ENCODE assay signal across 8 cellular contexts in genomic region chr1:54763814-54764131, GRCh38. TPM values are rescaled to one million over a fixed set of nuclear protein-coding genes. Genes with fewer than 3 reads are reported as not detected.
DNase-seq lines count a peak whose midpoint lies in the region; ATAC-seq, FAIRE-seq and TF ChIP-seq lines count a peak whose summit lies in the region.

No MANE protein-coding gene starts in this region.

- no peak overlapping the region for H3K9ac ChIP-seq in parathyroid adenoma

- H3K79me2 ChIP-seq in parathyroid adenoma, result peaks cover 2% of the 10 kb centered on the region

- FAIRE-seq in GM12891 (lab: Jason Lieb, UNC), result peak; percentile 35

- H3K4me2 ChIP-seq in parathyroid adenoma (ENCODE audit: low read length), result peak overlapping the region; percentile 82

- H3K4me1 ChIP-seq in Peyer's patch (peaks cover 0 to 8% (median 3%) of the 10 kb centered on the region in 4 donors), parathyroid adenoma (peaks cover 8% of the 10 kb centered on the region)

- no peak for DNase-seq in GM12891 (ENCODE audit: insufficient read length, low spot score)
- DNase-seq in Peyer's patch, result no peak
- no peak for DNase-seq in epithelial cell of esophagus (ENCODE audit: low read depth)
- no peak for DNase-seq in NCI-H1436 treated with DMSO at 0.1 percent for 48 hours (lab: John Stamatoyannopoulos, UW)

- TF ChIP-seq CTCF in Peyer's patch (IDR thresholded peaks at IDR 0.05) (no peak), epithelial cell of esophagus (IDR thresholded peaks at IDR 0.05; ENCODE audit: insufficient read depth, low read depth, low read length, missing control alignments) (no peak), parathyroid adenoma (IDR thresholded peaks at IDR 0.05) (no peak)

- TF ChIP-seq POLR2A in GM12891 (IDR thresholded peaks at IDR 0.05; ENCODE audit: low read depth, low read length), result no peak
- no peak for TF ChIP-seq POLR2A in Peyer's patch (IDR thresholded peaks at IDR 0.05)

- H3K27ac ChIP-seq in Peyer's patch (peak overlapping the region; percentile 48 to 76 (median 74)), parathyroid adenoma (no peak overlapping the region)

- H3K4me3 ChIP-seq in Peyer's patch (peak overlapping the region; percentile 63 to 92 (median 78)), epithelial cell of esophagus (ENCODE audit: low read length) (peak overlapping the region; percentile 97), parathyroid adenoma (ENCODE audit: low read depth, low read length) (peak overlapping the region; percentile 74)

- H3K9me3 ChIP-seq in Peyer's patch (no peaks in the 10 kb centered on the region), parathyroid adenoma (ENCODE audit: control insufficient read depth, low read length) (no peaks in the 10 kb centered on the region)

- H2AFZ ChIP-seq in parathyroid adenoma, result peak overlapping the region; percentile 75

- no peaks in the 10 kb centered on the region for H3K27me3 ChIP-seq in Peyer's patch
- no peaks in the 10 kb centered on the region for H3K27me3 ChIP-seq in parathyroid adenoma (ENCODE audit: control insufficient read depth, insufficient read depth, low read length)

- H3K36me3 ChIP-seq in Peyer's patch (peaks cover 0 to 2% (median 0%) of the 10 kb centered on the region in 3 donors), parathyroid adenoma (ENCODE audit: control insufficient read depth, insufficient read depth, low read length) (no peaks in the 10 kb centered on the region)

- no peak for ATAC-seq in GM18502 (IDR thresholded peaks at IDR 0.05; ENCODE audit: poor library complexity, unreplicated experiment)
- ATAC-seq in HG03097 (IDR thresholded peaks at IDR 0.05; ENCODE audit: low FRiP score, unreplicated experiment), result no peak
- ATAC-seq in GM21737 (IDR thresholded peaks at IDR 0.05; ENCODE audit: unreplicated experiment), result no peak

TF ChIP-seq in GM12891, 5 proteins besides CTCF, POLR2A, EP300 and RAD21:
- TF ChIP-seq POU2F2 (IDR thresholded peaks at IDR 0.05; ENCODE audit: low read depth, low read length) (no peak), PAX5 (IDR thresholded peaks at IDR 0.05; ENCODE audit: insufficient read depth, low read length, severe bottlenecking) (no peak), POLR2AphosphoS5 (IDR thresholded peaks at IDR 0.05; ENCODE audit: low read depth, low read length) (no peak), TAF1 (IDR thresholded peaks at IDR 0.05; ENCODE audit: low read depth, low read length) (no peak), SPI1 (IDR thresholded peaks at IDR 0.05; ENCODE audit: low read depth, low read length) (no peak)
TF ChIP-seq in GM12891: peak in this region for 0.

RNA-seq across cellular contexts. Expression of gene PARS2, which starts 0.6 kb away (rescaled TPM):
- 2.1 TPM for polyA plus RNA-seq in GM12891 (2012; ENCODE audit: low read depth, missing spikeins)
- 10 to 100 TPM in 1 of 4 donors, 1 to 10 TPM in 3; 1.7 to 10.0 (median 5.8) TPM for total RNA-seq in Peyer's patch

RNA-seq across cellular contexts. Expression of gene TTC22, which starts 37.4 kb away (rescaled TPM):
- polyA plus RNA-seq in GM12891 (2012; ENCODE audit: low read depth, missing spikeins), result 0.27 TPM
- 100 to 1,000 TPM in 2 of 4 donors, 10 to 100 TPM in 2; 15.7 to 136 (median 102) TPM for total RNA-seq in Peyer's patch

RNA-seq across cellular contexts. Expression of gene TTC4, which starts 48.1 kb away (rescaled TPM):
- 15.9 TPM for polyA plus RNA-seq in GM12891 (2012; ENCODE audit: low read depth, missing spikeins)
- total RNA-seq in Peyer's patch, result 10 to 100 TPM; 15.7 to 39.6 (median 30.3) TPM
